ENCODE assay signal across 24 cellular contexts in the genomic region with DNA sequence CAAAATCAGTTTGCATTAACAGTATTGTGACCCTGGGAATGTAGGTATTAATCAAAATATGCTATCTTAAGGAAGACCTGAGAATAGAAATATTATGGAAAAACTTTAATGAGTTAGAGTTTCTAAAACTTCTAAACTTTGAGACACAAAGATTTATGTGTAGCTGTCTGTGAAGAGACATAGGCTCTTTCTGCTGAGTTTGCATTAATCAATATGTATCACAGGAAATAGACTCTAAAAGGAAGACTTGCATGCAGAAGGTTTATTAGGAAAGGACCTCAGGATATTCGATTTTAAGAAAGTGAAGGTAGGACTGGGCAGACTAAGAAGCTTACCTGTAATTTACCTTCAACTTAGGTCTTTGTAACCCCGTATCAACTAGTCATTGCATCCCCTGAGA.
DNase-seq lines count a peak whose midpoint lies in the region; ATAC-seq, FAIRE-seq and TF ChIP-seq lines count a peak whose summit lies in the region.
"Had no signal": no experiment of that assay in that cellular context is flagged by ENCODE, and none has a peak within 500 bp of the region (broad histone marks: within the 10 kb centered on the region; RNA-seq: fewer than 3 reads in every experiment).

No MANE protein-coding gene starts in this region.

- H3K27ac ChIP-seq in A549: no peak overlapping the region
- no peak overlapping the region for H3K27ac ChIP-seq in K562 (ENCODE audit: extremely low read depth, low read depth, low read length)
- H3K27ac ChIP-seq: 22Rv1, BLaER1 had no signal

- DNase-seq in DMS53 (lab: John Stamatoyannopoulos, UW) (peak; percentile 17), DMS53 treated with DMSO at 0.1 percent for 48 hours (lab: John Stamatoyannopoulos, UW; ENCODE audit: unreplicated experiment) (no peak), A549 (ENCODE audit: low read depth in 1 of 2, low spot score in 1 of 2) (no peak), K562 (ENCODE audit: extremely low read depth in 1 of 4, low spot score in 3 of 4) (no peak), KBM-7 (no peak)
- DNase-seq: ACHN; BE2C; C1 segment of cervical spinal cord; CD4-positive, alpha-beta memory T cell; CD4-positive, CD25-positive, alpha-beta regulatory T cell; CD8-positive, alpha-beta memory T cell; COR-L47; DMS 273 treated with DMSO at 0.1 percent for 48 hours; DMS153; DMS79; DND-41; EL; GDM1 had no signal

- H3K4me3 ChIP-seq in A549 (no peak overlapping the region), K562 (no peak overlapping the region)
- H3K4me3 ChIP-seq: BLaER1, GM12878 had no signal

- H3K27me3 ChIP-seq in K562 (ENCODE audit: control insufficient read depth in 2 of 2, insufficient read depth in 2 of 2, low read length in 2 of 2): no peaks in the 10 kb centered on the region
- H3K27me3 ChIP-seq: BE2C, BLaER1 had no signal

- POLR2A ChIA-PET in A549 (lab: Yijun Ruan, JAX): no interaction called here
- POLR2A ChIA-PET in K562 (lab: Yijun Ruan, JAX): no interaction called here

- TF ChIP-seq RAD21 in A549 (conservative IDR thresholded peaks at IDR 0.05 in 1 of 2, IDR thresholded peaks at IDR 0.05 in 1 of 2) (no peak), K562 (CRISPR knock-in tag; conservative IDR thresholded peaks at IDR 0.05 in 1 of 2, IDR thresholded peaks at IDR 0.05 in 1 of 2) (no peak)

- no peak overlapping the region for H3K4me2 ChIP-seq in A549
- H3K4me2 ChIP-seq in K562 (ENCODE audit: insufficient read depth, low read length): no peak overlapping the region
- H3K4me2 ChIP-seq: BLaER1 had no signal

- H3K4me1 ChIP-seq in A549 (no peaks in the 10 kb centered on the region), K562 (replicated peaks in 1 of 2; ENCODE audit: control insufficient read depth in 2 of 2, insufficient read depth in 2 of 2, low read length in 2 of 2) (no peaks in the 10 kb centered on the region)
- H3K4me1 ChIP-seq: BE2C, BLaER1 had no signal

- intact Hi-C loops in K562 (cut with micrococcal nuclease): no loop called here

- no peaks in the 10 kb centered on the region for H3K79me2 ChIP-seq in K562 (ENCODE audit: control insufficient read depth, insufficient read depth, low read length)

- ATAC-seq in A549 (no peak), K562 (no peak), HG02884 (IDR thresholded peaks at IDR 0.05; ENCODE audit: unreplicated experiment) (no peak)
- ATAC-seq: GM12878 had no signal

- BruUV-seq in K562 (replicated peaks; lab: Mats Ljungman, UMichigan): no TSS peak

- H3K9me3 ChIP-seq in A549: peaks cover 16% of the 10 kb centered on the region; the same call in 1 of the 3 replicates
- H3K9me3 ChIP-seq in K562 (replicated peaks; ENCODE audit: control insufficient read depth, insufficient read depth, low read depth, low read length): no peaks in the 10 kb centered on the region; the same call in 1 of the 2 replicates
- H3K9me3 ChIP-seq: BE2C, BLaER1 had no signal

- no peaks in the 10 kb centered on the region for H3K36me3 ChIP-seq in K562 (ENCODE audit: control insufficient read depth, insufficient read depth, low read length)
- H3K36me3 ChIP-seq: BE2C, BLaER1 had no signal

- no peak overlapping the region for H2AFZ ChIP-seq in K562 (ENCODE audit: low read depth, low read length)

- H3K9me1 ChIP-seq in K562 (ENCODE audit: control insufficient read depth, insufficient read depth, low read length): no peaks in the 10 kb centered on the region

- CTCF ChIA-PET in A549 (lab: Yijun Ruan, JAX) (no interaction called here), K562 (lab: Yijun Ruan, JAX; ENCODE audit: low intra/inter-chr PET ratio) (no interaction called here)

- no peaks in the 10 kb centered on the region for H4K20me1 ChIP-seq in K562 (replicated peaks; ENCODE audit: control insufficient read depth, insufficient read depth, low read length)
- H4K20me1 ChIP-seq: BLaER1 had no signal

- in situ Hi-C loops in K562 (cut with MboI): no loop called here
- in situ Hi-C loops in KBM-7 (cut with MboI; ENCODE audit: low pct_unique_long_range_greater_than_20kb, low sequenced_read_pairs): no loop called here

- H3K9ac ChIP-seq in K562 (ENCODE audit: insufficient read depth in 1 of 2, low read depth in 2 of 2, low read length in 2 of 2): no peak overlapping the region
- H3K9ac ChIP-seq: BLaER1 had no signal

- WGBS in A549 (ENCODE audit: missing lambda C conversion rate): 18% methylated on average over 2 of the region's 2 CpGs
- WGBS in K562 (ENCODE audit: insufficient coverage, low coverage, missing lambda C conversion rate): 0% methylated on average over 2 of the region's 2 CpGs

- TF ChIP-seq POLR2A in A549 (IDR thresholded peaks at IDR 0.05; ENCODE audit: low read length) (no peak), K562 (conservative IDR thresholded peaks at IDR 0.05) (no peak)

- TF ChIP-seq EP300 in A549 (IDR thresholded peaks at IDR 0.05) (no peak), K562 (IDR thresholded peaks at IDR 0.05; ENCODE audit: low read length) (no peak)

- FAIRE-seq in A549 (lab: Jason Lieb, UNC): no peak
- FAIRE-seq in K562 (lab: Jason Lieb, UNC): no peak
- FAIRE-seq: GM12878, GM12892, GM18507 had no signal

- TF ChIP-seq CTCF in A549 (IDR thresholded peaks at IDR 0.05) (no peak), K562 (IDR thresholded peaks at IDR 0.05 in 2 of 3, conservative IDR thresholded peaks at IDR 0.05 in 1 of 3; ENCODE audit: insufficient read depth in 2 of 3, low read depth in 1 of 3, low read length in 3 of 3) (no peak)

TF ChIP-seq in A549, 52 proteins besides CTCF, POLR2A, EP300 and RAD21:
- no peak for TF ChIP-seq MAZ (IDR thresholded peaks at IDR 0.05; ENCODE audit: borderline replicate concordance, low read depth, low read length)
- TF ChIP-seq MAFK (IDR thresholded peaks at IDR 0.05; ENCODE audit: partially characterized antibody): peak; percentile 94

TF ChIP-seq in K562, 482 proteins besides CTCF, POLR2A, EP300 and RAD21:
- peak; percentile 69 for TF ChIP-seq ZNF316 (IDR thresholded peaks at IDR 0.05)
- peak; percentile 80; the same call in 1 of the 2 replicates for TF ChIP-seq MAFK (IDR thresholded peaks at IDR 0.05; ENCODE audit: low read length)
- TF ChIP-seq, protein P1, sequence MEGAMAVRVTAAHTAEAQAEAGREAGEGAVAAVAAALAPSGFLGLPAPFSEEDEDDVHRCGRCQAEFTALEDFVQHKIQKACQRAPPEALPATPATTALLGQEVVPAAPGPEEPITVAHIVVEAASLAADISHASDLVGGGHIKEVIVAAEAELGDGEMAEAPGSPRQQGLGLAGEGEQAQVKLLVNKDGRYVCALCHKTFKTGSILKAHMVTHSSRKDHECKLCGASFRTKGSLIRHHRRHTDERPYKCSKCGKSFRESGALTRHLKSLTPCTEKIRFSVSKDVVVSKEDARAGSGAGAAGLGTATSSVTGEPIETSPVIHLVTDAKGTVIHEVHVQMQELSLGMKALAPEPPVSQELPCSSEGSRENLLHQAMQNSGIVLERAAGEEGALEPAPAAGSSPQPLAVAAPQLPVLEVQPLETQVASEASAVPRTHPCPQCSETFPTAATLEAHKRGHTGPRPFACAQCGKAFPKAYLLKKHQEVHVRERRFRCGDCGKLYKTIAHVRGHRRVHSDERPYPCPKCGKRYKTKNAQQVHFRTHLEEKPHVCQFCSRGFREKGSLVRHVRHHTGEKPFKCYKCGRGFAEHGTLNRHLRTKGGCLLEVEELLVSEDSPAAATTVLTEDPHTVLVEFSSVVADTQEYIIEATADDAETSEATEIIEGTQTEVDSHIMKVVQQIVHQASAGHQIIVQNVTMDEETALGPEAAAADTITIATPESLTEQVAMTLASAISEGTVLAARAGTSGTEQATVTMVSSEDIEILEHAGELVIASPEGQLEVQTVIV (CRISPR knock-in tag; IDR thresholded peaks at IDR 0.05; ENCODE audit: borderline replicate concordance): no peak
- peak; percentile 73 for TF ChIP-seq MAFF (IDR thresholded peaks at IDR 0.05; ENCODE audit: low read length)
- TF ChIP-seq MAFG (tag; conservative IDR thresholded peaks at IDR 0.05): peak; percentile 61
- no peak for TF ChIP-seq TCF3 (CRISPR knock-in tag; IDR thresholded peaks at IDR 0.05)
